ENCODE assay signal across 1 cellular context in the genomic region with DNA sequence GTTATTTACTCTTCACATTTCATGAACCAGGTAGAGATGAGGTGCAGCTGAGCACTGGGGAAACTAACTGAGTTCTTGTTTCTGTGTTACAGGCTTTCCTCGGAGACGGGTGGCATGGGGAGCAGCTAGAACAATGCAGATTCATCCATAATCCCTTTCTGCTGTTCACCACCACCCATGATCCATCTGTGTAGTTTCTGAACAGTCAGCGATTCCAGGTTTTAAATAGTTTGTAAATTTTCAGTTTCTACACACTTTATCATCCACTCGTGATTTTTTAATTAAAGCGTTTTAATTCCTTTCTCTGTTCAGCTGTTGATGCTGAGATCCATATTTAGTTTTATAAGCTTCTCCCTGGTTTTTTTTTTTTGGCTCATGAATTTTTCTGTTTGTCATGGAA.
TF ChIP-seq lines count a peak whose summit lies in the region.

No MANE protein-coding gene starts in this region.

TF ChIP-seq in K562, 482 proteins besides CTCF, POLR2A, EP300 and RAD21:
- TF ChIP-seq ILF3 (IDR thresholded peaks at IDR 0.05; ENCODE audit: borderline replicate concordance) (no peak), MAFG (tag; conservative IDR thresholded peaks at IDR 0.05) (peak; percentile 54), C11orf30 (IDR thresholded peaks at IDR 0.05; ENCODE audit: low read depth) (peak; percentile 67), POLR2AphosphoS5 (IDR thresholded peaks at IDR 0.05; ENCODE audit: control insufficient read depth, insufficient read depth, low read depth, low read length) (no peak), ZNF224 (CRISPR knock-in tag; IDR thresholded peaks at IDR 0.05) (no peak), ZNF124 (CRISPR knock-in tag; IDR thresholded peaks at IDR 0.05) (no peak), MAFF (IDR thresholded peaks at IDR 0.05; ENCODE audit: low read length) (peak; percentile 31; the same call in 1 of the 2 replicates), HCFC1 (IDR thresholded peaks at IDR 0.05; ENCODE audit: low read depth, low read length) (no peak), ZNF316 (IDR thresholded peaks at IDR 0.05) (peak; percentile 81), JUN (IDR thresholded peaks at IDR 0.05; ENCODE audit: borderline replicate concordance, low read depth, low read length) (no peak), JUN (CRISPR knock-in tag; IDR thresholded peaks at IDR 0.05; ENCODE audit: borderline replicate concordance) (no peak)
